22 cellular contexts compared by ENCODE assay signal in genomic region chr3:168990111-168990510, GRCh38.
"Had no signal": no experiment of that assay in that cellular context is flagged by ENCODE, and none has a peak within 500 bp of the region (broad histone marks: within the 10 kb centered on the region; RNA-seq: fewer than 3 reads in every experiment).

No MANE protein-coding gene starts in this region.

- H3K27ac ChIP-seq: esophagus squamous epithelium, foreskin keratinocyte, ovary, psoas muscle, stomach, upper lobe of left lung had no signal

- DNase-seq: activated CD4-positive, alpha-beta T cell treated with anti-CD3 and anti-CD28 coated beads for 36 hours; activated CD8-positive, alpha-beta T cell treated with anti-CD3 and anti-CD28 coated beads for 36 hours; activated naive CD4-positive, alpha-beta T cell; activated naive CD8-positive, alpha-beta T cell treated with anti-CD3 and anti-CD28 coated beads, Interleukin-2, amount 10 ng/mL, durations not matched to agents 7 days and 5 days; activated T-cell treated with anti-CD3 and anti-CD28 coated beads, Interleukin-2, amount 50 U/mL, for 1 hour; cortex of kidney; effector CD4-positive, alpha-beta T cell; esophagus squamous epithelium; kidney glomerular epithelial cell; naive thymus-derived CD4-positive, alpha-beta T cell; ovary; psoas muscle; stimulated activated CD4-positive, alpha-beta T cell treated with anti-CD3 and anti-CD28 coated beads, Interleukin-4, amount 100 ng/mL, for 24 hours; T-helper 1 cell; T-helper 9 cell; upper lobe of left lung had no signal

- ATAC-seq: activated CD4-positive, alpha-beta T cell treated with anti-CD3 and anti-CD28 coated beads for 36 hours; activated CD8-positive, alpha-beta T cell treated with anti-CD3 and anti-CD28 coated beads for 36 hours; activated T-helper 17 cell treated with anti-CD3 and anti-CD28 coated beads, Interleukin-2, amount 50 U/mL, for 72 hours; naive thymus-derived CD4-positive, alpha-beta T cell; psoas muscle; sciatic nerve; stimulated activated effector memory CD8-positive, alpha-beta T cell treated with anti-CD3 and anti-CD28 coated beads, Interleukin-12 subunit alpha, Interleukin-12 subunit beta, amount 100 ng/mL, for 72 hours; WTC11 had no signal

- H3K27me3 ChIP-seq: esophagus squamous epithelium, foreskin keratinocyte, stomach, upper lobe of left lung had no signal

- H3K4me3 ChIP-seq: esophagus squamous epithelium, ovary, psoas muscle, stomach, upper lobe of left lung had no signal

- H3K36me3 ChIP-seq: esophagus squamous epithelium, ovary, stomach, upper lobe of left lung had no signal

- H3K4me1 ChIP-seq: psoas muscle, upper lobe of left lung had no signal

- H3K9me3 ChIP-seq: esophagus squamous epithelium, ovary, psoas muscle, stomach, upper lobe of left lung had no signal
